Comparison of ENCODE assay signal across 8 cellular contexts in genomic region chr1:40161888-40162397, GRCh38. TPM values are rescaled to one million over a fixed set of nuclear protein-coding genes. Genes with fewer than 3 reads are reported as not detected.
DNase-seq lines count a peak whose midpoint lies in the region; ATAC-seq, FAIRE-seq and TF ChIP-seq lines count a peak whose summit lies in the region.

No MANE protein-coding gene starts in this region.

- H2AFZ ChIP-seq in SK-N-SH (ENCODE audit: low read depth), result 0 out of 2 replicates have a peak overlapping the region, but pooled peaks have one; percentile 74

- no peaks in the 10 kb centered on the region for H3K9me3 Mint-ChIP-seq in activated naive CD8-positive, alpha-beta T cell treated with anti-CD3 and anti-CD28 coated beads, Interleukin-2, amount 50 U/mL, for 24 hours
- H3K9me3 Mint-ChIP-seq in activated naive CD8-positive, alpha-beta T cell treated with anti-CD3 and anti-CD28 coated beads for 36 hours, result no peaks in the 10 kb centered on the region

- no peak for FAIRE-seq in RCC 7860 (lab: Jason Lieb, UNC)

- H3K4me3 ChIP-seq in SK-N-SH (ENCODE audit: low read depth in 2 of 2, low read length in 1 of 2), result peak overlapping the region; percentile 74 to 96
- peak overlapping the region; percentile 92 for H3K4me3 ChIP-seq in iPS-18a (ENCODE audit: low read length)
- peak overlapping the region; percentile 69 for H3K4me3 ChIP-seq in thymus (ENCODE audit: low read length)

- no peaks in the 10 kb centered on the region for H3K36me3 ChIP-seq in SK-N-SH (replicated peaks in 1 of 2; ENCODE audit: control insufficient read depth in 1 of 2, insufficient read depth in 2 of 2, low read length in 1 of 2)
- H3K36me3 ChIP-seq in iPS-18a (ENCODE audit: control insufficient read depth, low read depth, low read length), result no peaks in the 10 kb centered on the region
- no peaks in the 10 kb centered on the region for H3K36me3 ChIP-seq in thymus (ENCODE audit: control insufficient read depth, insufficient read depth)

- H3K27ac Mint-ChIP-seq in activated naive CD8-positive, alpha-beta T cell treated with anti-CD3 and anti-CD28 coated beads, Interleukin-2, amount 50 U/mL, for 24 hours, result no peak overlapping the region
- H3K27ac Mint-ChIP-seq in activated naive CD8-positive, alpha-beta T cell treated with anti-CD3 and anti-CD28 coated beads for 36 hours, result no peak overlapping the region

- CTCF ChIA-PET in SK-N-SH (lab: Yijun Ruan, JAX), result interaction anchor here (1.1 to 5.1 kb wide), 6 partner anchors 10 to 177 kb away, joined by 3 to 26 read pairs (median 10); no protein-coding TSS in a partner anchor

- peak; percentile 20; the same call in 1 of the 2 replicates for TF ChIP-seq CTCF in SK-N-SH (IDR thresholded peaks at IDR 0.05)

- no peak for DNase-seq in activated naive CD8-positive, alpha-beta T cell treated with anti-CD3 and anti-CD28 coated beads, Interleukin-2, amount 50 U/mL, for 24 hours
- DNase-seq in activated naive CD8-positive, alpha-beta T cell treated with anti-CD3 and anti-CD28 coated beads for 36 hours, result no peak
- peak; percentile 17 for DNase-seq in SK-N-SH
- DNase-seq in RCC 7860 (ENCODE audit: low spot score), result no peak
- DNase-seq in SKM-1 treated with dmso at 0.1 percent for 144 hours (lab: John Stamatoyannopoulos, UW; ENCODE audit: unreplicated experiment), result no peak
- DNase-seq in H4 (ENCODE audit: low spot score), result no peak

- H3K4me3 Mint-ChIP-seq in activated naive CD8-positive, alpha-beta T cell treated with anti-CD3 and anti-CD28 coated beads, Interleukin-2, amount 50 U/mL, for 24 hours, result no peak overlapping the region
- no peak overlapping the region for H3K4me3 Mint-ChIP-seq in activated naive CD8-positive, alpha-beta T cell treated with anti-CD3 and anti-CD28 coated beads for 36 hours

- no peaks in the 10 kb centered on the region for H3K27me3 Mint-ChIP-seq in activated naive CD8-positive, alpha-beta T cell treated with anti-CD3 and anti-CD28 coated beads, Interleukin-2, amount 50 U/mL, for 24 hours
- H3K27me3 Mint-ChIP-seq in activated naive CD8-positive, alpha-beta T cell treated with anti-CD3 and anti-CD28 coated beads for 36 hours, result no peaks in the 10 kb centered on the region

- H4K20me1 ChIP-seq in SK-N-SH (ENCODE audit: insufficient read depth), result peaks cover 51% of the 10 kb centered on the region

- peak overlapping the region; percentile 82 for H3K4me2 ChIP-seq in SK-N-SH

- POLR2A ChIA-PET in SK-N-SH (lab: Yijun Ruan, JAX), result interaction anchor here (0.6 to 1.2 kb wide), 3 partner anchors 7 to 96 kb away, joined by 4 to 5 read pairs (median 4); no protein-coding TSS in a partner anchor

- no peak for TF ChIP-seq RAD21 in SK-N-SH (IDR thresholded peaks at IDR 0.05; ENCODE audit: low read length)

- H3K9ac ChIP-seq in SK-N-SH (peak overlapping the region; percentile 98), iPS-18a (ENCODE audit: low read length) (peak overlapping the region; percentile 92)

- ATAC-seq in activated naive CD8-positive, alpha-beta T cell treated with anti-CD3 and anti-CD28 coated beads, Interleukin-2, amount 50 U/mL, for 24 hours, result peak; percentile 13

- peaks cover 12% of the 10 kb centered on the region for H3K4me1 Mint-ChIP-seq in activated naive CD8-positive, alpha-beta T cell treated with anti-CD3 and anti-CD28 coated beads, Interleukin-2, amount 50 U/mL, for 24 hours
- H3K4me1 Mint-ChIP-seq in activated naive CD8-positive, alpha-beta T cell treated with anti-CD3 and anti-CD28 coated beads for 36 hours, result peaks cover 18% of the 10 kb centered on the region

- H3K4me1 ChIP-seq in SK-N-SH (ENCODE audit: control insufficient read depth in 1 of 2, insufficient read depth in 2 of 2, low read depth in 1 of 2, low read length in 1 of 2) (peaks cover 4 to 9% of the 10 kb centered on the region in 2 experiments; a peak in 3 of 4 replicates), iPS-18a (ENCODE audit: control insufficient read depth, low read depth, low read length) (peaks cover 10% of the 10 kb centered on the region), thymus (ENCODE audit: control insufficient read depth, insufficient read depth, low read length) (peaks cover 2% of the 10 kb centered on the region)

- under 1% methylated on average over 16 of the region's 16 CpGs for WGBS in SK-N-SH (ENCODE audit: low lambda C conversion rate)
- under 1% methylated on average over 16 of the region's 16 CpGs for WGBS in thymus

- peak overlapping the region; percentile 86 to 92 for H3K27ac ChIP-seq in SK-N-SH (ENCODE audit: low read depth in 2 of 2, low read length in 1 of 2)
- H3K27ac ChIP-seq in iPS-18a (ENCODE audit: low read length), result peak overlapping the region; percentile 91
- peak overlapping the region; percentile 90 for H3K27ac ChIP-seq in thymus (ENCODE audit: low read depth)

- no peak for TF ChIP-seq EP300 in SK-N-SH (IDR thresholded peaks at IDR 0.05; ENCODE audit: borderline replicate concordance in 1 of 2, low read depth in 1 of 2, low read length in 1 of 2)

- H3K9me3 ChIP-seq in SK-N-SH (no peaks in the 10 kb centered on the region), iPS-18a (ENCODE audit: control insufficient read depth, low read depth, low read length) (no peaks in the 10 kb centered on the region), thymus (ENCODE audit: control insufficient read depth) (no peaks in the 10 kb centered on the region)

- H3K79me2 ChIP-seq in SK-N-SH (ENCODE audit: insufficient read depth), result peaks cover 58% of the 10 kb centered on the region

- no peaks in the 10 kb centered on the region for H3K9me2 ChIP-seq in SK-N-SH

- H3K27me3 ChIP-seq in SK-N-SH (ENCODE audit: insufficient read depth) (no peaks in the 10 kb centered on the region), iPS-18a (ENCODE audit: control insufficient read depth, insufficient read depth, low read length) (peaks cover 6% of the 10 kb centered on the region), thymus (ENCODE audit: control insufficient read depth, insufficient read depth) (no peaks in the 10 kb centered on the region)

- peaks cover 2% of the 10 kb centered on the region for H3K36me3 Mint-ChIP-seq in activated naive CD8-positive, alpha-beta T cell treated with anti-CD3 and anti-CD28 coated beads, Interleukin-2, amount 50 U/mL, for 24 hours (ENCODE audit: low read depth)
- peaks cover 4% of the 10 kb centered on the region for H3K36me3 Mint-ChIP-seq in activated naive CD8-positive, alpha-beta T cell treated with anti-CD3 and anti-CD28 coated beads for 36 hours

- no peaks in the 10 kb centered on the region for H3F3A ChIP-seq in SK-N-SH (replicated peaks; ENCODE audit: insufficient read depth)

TF ChIP-seq in SK-N-SH, 30 proteins besides CTCF, POLR2A, EP300 and RAD21:
- TF ChIP-seq SIN3A (IDR thresholded peaks at IDR 0.05; ENCODE audit: borderline replicate concordance, low read depth, low read length) (no peak), MXI1 (IDR thresholded peaks at IDR 0.05; ENCODE audit: low read depth, low read length) (no peak), GATA2 (CRISPR knock-in tag; IDR thresholded peaks at IDR 0.05) (no peak), JUND (IDR thresholded peaks at IDR 0.05) (no peak), RFX5 (IDR thresholded peaks at IDR 0.05; ENCODE audit: low read length) (no peak), MEF2A (IDR thresholded peaks at IDR 0.05; ENCODE audit: borderline replicate concordance, low read depth) (no peak), POLR2AphosphoS5 (IDR thresholded peaks at IDR 0.05; ENCODE audit: low read depth, low read length) (no peak), IRF3 (IDR thresholded peaks at IDR 0.05; ENCODE audit: low read depth, low read length) (no peak), SMC3 (IDR thresholded peaks at IDR 0.05; ENCODE audit: low read depth, low read length) (no peak), PBX3 (IDR thresholded peaks at IDR 0.05) (no peak), USF2 (IDR thresholded peaks at IDR 0.05; ENCODE audit: borderline replicate concordance, low read depth, low read length) (no peak)
TF ChIP-seq in SK-N-SH: peak in this region for 0.

RNA-seq across cellular contexts. Expression of gene RLF, which starts 0.8 kb away (rescaled TPM):
- 10 to 100 TPM; 13.6 to 13.7 TPM for total RNA-seq in activated naive CD8-positive, alpha-beta T cell treated with anti-CD3 and anti-CD28 coated beads for 36 hours
- polyA plus RNA-seq in SK-N-SH (2012; rRNA removed), result 2.3 and 3.0 TPM in 2 replicates
- 2.9 and 3.3 TPM in 2 replicates for polyA plus RNA-seq in SK-N-SH (2012; cell fraction: cytosol; rRNA removed)
- polyA plus RNA-seq in SK-N-SH (2012; cell fraction: nucleus; rRNA removed), result 3.4 and 7.3 TPM in 2 replicates
- 10.8 TPM for polyA plus RNA-seq in thymus
- 10.0 and 12.7 TPM in 2 replicates for total RNA-seq in H4 (2014; rRNA removed; shearing (Covaris generic))
